In the genomic region with DNA sequence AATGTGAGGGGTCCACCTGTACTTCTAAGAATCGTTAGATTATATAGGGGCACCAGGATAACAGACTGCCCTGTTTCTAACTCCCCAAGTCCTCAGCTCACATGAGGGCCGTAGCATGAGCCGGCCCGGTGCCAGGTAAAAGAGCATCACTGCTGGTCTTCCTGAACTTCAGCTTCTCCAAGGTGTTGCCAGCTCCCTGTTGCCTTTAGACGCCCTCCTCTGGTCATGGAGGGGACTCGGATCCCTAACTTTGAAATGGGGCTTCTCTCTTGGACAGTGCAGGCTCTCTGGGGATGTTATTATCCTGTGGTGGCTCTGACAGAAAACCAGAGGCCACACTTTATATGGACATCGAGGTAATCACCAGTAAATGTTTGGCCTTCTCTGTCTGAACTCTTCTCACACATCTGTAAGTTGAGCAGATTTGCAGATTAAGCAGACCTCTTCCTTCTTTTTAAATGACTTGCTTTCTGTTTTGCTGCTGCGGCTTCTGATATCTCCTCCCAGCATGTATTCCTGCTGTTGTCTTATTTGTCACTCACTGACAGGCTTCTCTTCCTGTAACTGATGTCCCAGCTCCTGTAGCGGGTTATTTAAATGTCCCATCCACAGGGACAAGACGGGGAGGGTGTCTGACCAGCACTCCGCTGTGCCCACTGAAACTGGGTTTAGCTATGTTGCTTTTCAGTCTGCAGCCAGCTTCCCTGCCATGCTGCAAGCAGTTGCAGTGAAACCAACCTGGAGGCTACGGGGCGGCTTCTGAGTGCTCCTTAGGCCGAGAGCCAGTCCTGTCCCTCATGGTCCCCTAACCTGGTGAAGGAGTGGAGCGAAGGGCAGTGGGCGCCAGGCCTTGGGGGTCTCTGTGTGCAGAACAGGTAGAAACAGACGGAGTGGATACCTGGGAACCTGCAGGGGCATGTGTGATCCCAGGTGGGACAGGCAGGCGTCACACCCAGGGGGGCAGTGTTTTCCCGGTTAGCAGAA, we compare ENCODE assay signal across 1 cellular context.
TF ChIP-seq lines count a peak whose summit lies in the region.

No MANE protein-coding gene starts in this region.

TF ChIP-seq in A549, 52 proteins besides CTCF, POLR2A, EP300 and RAD21 (continued from another document):
- TF ChIP-seq, protein P1, sequence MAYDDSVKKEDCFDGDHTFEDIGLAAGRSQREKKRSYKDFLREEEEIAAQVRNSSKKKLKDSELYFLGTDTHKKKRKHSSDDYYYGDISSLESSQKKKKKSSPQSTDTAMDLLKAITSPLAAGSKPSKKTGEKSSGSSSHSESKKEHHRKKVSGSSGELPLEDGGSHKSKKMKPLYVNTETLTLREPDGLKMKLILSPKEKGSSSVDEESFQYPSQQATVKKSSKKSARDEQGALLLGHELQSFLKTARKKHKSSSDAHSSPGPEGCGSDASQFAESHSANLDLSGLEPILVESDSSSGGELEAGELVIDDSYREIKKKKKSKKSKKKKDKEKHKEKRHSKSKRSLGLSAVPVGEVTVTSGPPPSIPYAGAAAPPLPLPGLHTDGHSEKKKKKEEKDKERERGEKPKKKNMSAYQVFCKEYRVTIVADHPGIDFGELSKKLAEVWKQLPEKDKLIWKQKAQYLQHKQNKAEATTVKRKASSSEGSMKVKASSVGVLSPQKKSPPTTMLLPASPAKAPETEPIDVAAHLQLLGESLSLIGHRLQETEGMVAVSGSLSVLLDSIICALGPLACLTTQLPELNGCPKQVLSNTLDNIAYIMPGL (CRISPR knock-in tag; IDR thresholded peaks at IDR 0.05; ENCODE audit: borderline replicate concordance): no peak
- TF ChIP-seq, protein P2, sequence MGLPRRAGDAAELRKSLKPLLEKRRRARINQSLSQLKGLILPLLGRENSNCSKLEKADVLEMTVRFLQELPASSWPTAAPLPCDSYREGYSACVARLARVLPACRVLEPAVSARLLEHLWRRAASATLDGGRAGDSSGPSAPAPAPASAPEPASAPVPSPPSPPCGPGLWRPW (IDR thresholded peaks at IDR 0.05): no peak
- no peak for TF ChIP-seq POLR2AphosphoS2 (conservative IDR thresholded peaks at IDR 0.05; ENCODE audit: low read length)
- TF ChIP-seq ZSCAN20 (CRISPR knock-in tag; IDR thresholded peaks at IDR 0.05): no peak
TF ChIP-seq in A549: peak in this region for 0.
